Comparison of ENCODE assay signal across 9 cellular contexts in the genomic region with DNA sequence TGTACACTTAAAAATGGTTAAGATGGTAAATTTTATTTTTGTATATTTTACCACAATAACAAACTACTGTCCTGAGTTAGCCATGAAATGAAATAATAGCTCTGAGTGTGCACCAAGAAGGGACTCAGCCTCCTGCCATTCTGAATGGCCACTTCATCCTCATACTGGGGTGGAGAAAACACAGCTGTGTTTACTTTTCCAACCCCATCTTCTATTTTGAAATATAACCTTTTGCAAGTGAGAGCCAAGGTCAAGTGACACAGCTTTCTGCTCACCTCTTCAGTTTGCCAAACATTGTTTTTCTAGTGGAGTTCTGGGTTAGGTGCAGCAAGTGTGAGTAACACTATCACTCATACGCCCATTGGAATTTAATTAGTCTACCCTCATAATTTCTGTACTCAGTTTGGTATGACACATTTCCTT.
A peak's percentile ranks its signal among the peaks of the same experiment; 100 is the strongest.
DNase-seq lines count a peak whose midpoint lies in the region; ATAC-seq and TF ChIP-seq lines count a peak whose summit lies in the region.
"Had no signal": no experiment of that assay in that cellular context is flagged by ENCODE, and none has a peak within 500 bp of the region (broad histone marks: within the 10 kb centered on the region; RNA-seq: fewer than 3 reads in every experiment).

No MANE protein-coding gene starts in this region.

- TF ChIP-seq POLR2A in thyroid gland (IDR thresholded peaks at IDR 0.05): no peak

- ATAC-seq in Right ventricle myocardium superior (ENCODE audit: poor library complexity): peak; percentile 45
- no peak for ATAC-seq in stimulated activated memory B cell treated with anti-CD40 and anti-IgM and Interleukin-4, amounts not matched to agents 10 μg/mL and 1 μg/mL and 100 μg/mL, for 72 hours

- DNase-seq in Right ventricle myocardium superior: no peak
- DNase-seq in right atrium auricular region (ENCODE audit: low spot score): no peak
- peak; percentile 3 for DNase-seq in NCI-H460 (ENCODE audit: extremely low read depth, low read depth)
- DNase-seq in fibroblast of mammary gland (ENCODE audit: low read depth): peak; percentile 91
- DNase-seq in thyroid gland: peak; percentile 8 to 16
- no peak for DNase-seq in progenitor cell of endocrine pancreas (ENCODE audit: low spot score, unreplicated experiment)
- DNase-seq in inferior parietal cortex (ENCODE audit: extremely low spot score): no peak
- DNase-seq: CD8-positive, alpha-beta memory T cell had no signal

- H3K4me1 Mint-ChIP-seq in progenitor cell of endocrine pancreas (ENCODE audit: low read depth): peaks cover 6% of the 10 kb centered on the region
- peaks cover 24% of the 10 kb centered on the region for H3K4me1 Mint-ChIP-seq in stimulated activated memory B cell treated with anti-CD40 and anti-IgM and Interleukin-4, amounts not matched to agents 10 μg/mL and 1 μg/mL and 100 μg/mL, for 72 hours

- H3K27ac Mint-ChIP-seq in progenitor cell of endocrine pancreas: no peak overlapping the region
- H3K27ac Mint-ChIP-seq in stimulated activated memory B cell treated with anti-CD40 and anti-IgM and Interleukin-4, amounts not matched to agents 10 μg/mL and 1 μg/mL and 100 μg/mL, for 72 hours: no peak overlapping the region

- H3K36me3 Mint-ChIP-seq in progenitor cell of endocrine pancreas (ENCODE audit: insufficient read depth): peaks cover 1% of the 10 kb centered on the region
- peaks cover 1% of the 10 kb centered on the region for H3K36me3 Mint-ChIP-seq in stimulated activated memory B cell treated with anti-CD40 and anti-IgM and Interleukin-4, amounts not matched to agents 10 μg/mL and 1 μg/mL and 100 μg/mL, for 72 hours

- H3K36me3 ChIP-seq in right atrium auricular region (no peaks in the 10 kb centered on the region), thyroid gland (no peaks in the 10 kb centered on the region)

- WGBS in thyroid gland, 2 donors: 52 to 55% methylated on average over 1 of the region's 1 CpG

- H3K27me3 ChIP-seq in right atrium auricular region (no peaks in the 10 kb centered on the region), thyroid gland (no peaks in the 10 kb centered on the region)

- H3K4me3 Mint-ChIP-seq in progenitor cell of endocrine pancreas (ENCODE audit: low read depth): no peak overlapping the region
- H3K4me3 Mint-ChIP-seq in stimulated activated memory B cell treated with anti-CD40 and anti-IgM and Interleukin-4, amounts not matched to agents 10 μg/mL and 1 μg/mL and 100 μg/mL, for 72 hours: no peak overlapping the region
- H3K4me3 Mint-ChIP-seq: CD8-positive, alpha-beta memory T cell had no signal

- TF ChIP-seq CTCF in right atrium auricular region (IDR thresholded peaks at IDR 0.05) (no peak), fibroblast of mammary gland (conservative IDR thresholded peaks at IDR 0.05; ENCODE audit: control insufficient read depth, insufficient read depth, low read depth, low read length) (no peak), thyroid gland (IDR thresholded peaks at IDR 0.05) (no peak), progenitor cell of endocrine pancreas (IDR thresholded peaks at IDR 0.05; ENCODE audit: unreplicated experiment) (no peak)

- H3K4me1 ChIP-seq in right atrium auricular region (peaks cover 0 to 7% of the 10 kb centered on the region in 2 donors), thyroid gland (peaks cover 13 to 18% of the 10 kb centered on the region in 2 donors)

- no peaks in the 10 kb centered on the region for H3K27me3 Mint-ChIP-seq in progenitor cell of endocrine pancreas
- H3K27me3 Mint-ChIP-seq in stimulated activated memory B cell treated with anti-CD40 and anti-IgM and Interleukin-4, amounts not matched to agents 10 μg/mL and 1 μg/mL and 100 μg/mL, for 72 hours: no peaks in the 10 kb centered on the region
- H3K27me3 Mint-ChIP-seq: CD8-positive, alpha-beta memory T cell had no signal

- H3K9me3 Mint-ChIP-seq in progenitor cell of endocrine pancreas (ENCODE audit: low read depth): peaks cover under 1% of the 10 kb centered on the region
- H3K9me3 Mint-ChIP-seq in stimulated activated memory B cell treated with anti-CD40 and anti-IgM and Interleukin-4, amounts not matched to agents 10 μg/mL and 1 μg/mL and 100 μg/mL, for 72 hours: no peaks in the 10 kb centered on the region
- H3K9me3 Mint-ChIP-seq: CD8-positive, alpha-beta memory T cell had no signal

- H3K4me3 ChIP-seq in right atrium auricular region: no peak overlapping the region
- H3K4me3 ChIP-seq in fibroblast of mammary gland (ENCODE audit: control insufficient read depth, low read depth, low read length): no peak overlapping the region
- H3K4me3 ChIP-seq in thyroid gland (replicated peaks in 1 of 3): no peak overlapping the region

- intact Hi-C loops in Right ventricle myocardium superior (cut with DNase I) (no loop called here), thyroid gland (cut with DNase I) (no loop called here)

- H3K27ac ChIP-seq in right atrium auricular region (no peak overlapping the region), thyroid gland (peak overlapping the region in 1 of 3 donors; percentile 2)

- H3K9me3 ChIP-seq in right atrium auricular region (no peaks in the 10 kb centered on the region), thyroid gland (no peaks in the 10 kb centered on the region)

Comparison
In these comparisons a context has a peak if more than half of its experiments do, and no peak if none do; other contexts are left out.
1. DNase-seq: peak in NCI-H460 (single experiment), fibroblast of mammary gland (single experiment) and thyroid gland (2 of 2); none in Right ventricle myocardium superior (single experiment), right atrium auricular region (single experiment), progenitor cell of endocrine pancreas (single experiment) and inferior parietal cortex (single experiment).